ENCODE assay signal across 12 cellular contexts in genomic region chr19:41332468-41332867, GRCh38. TPM values are rescaled to one million over a fixed set of nuclear protein-coding genes. Genes with fewer than 3 reads are reported as not detected.
"Had no signal": no experiment of that assay in that cellular context is flagged by ENCODE, and none has a peak within 500 bp of the region (broad histone marks: within the 10 kb centered on the region; RNA-seq: fewer than 3 reads in every experiment).

No MANE protein-coding gene starts in this region.

- ATAC-seq: activated CD8-positive, alpha-beta memory T cell treated with anti-CD3 and anti-CD28 coated beads, Interleukin-2, amount 10 ng/mL, durations not matched to agents 7 days and 5 days; heart right ventricle; left lung; pancreas; stimulated activated naive CD8-positive, alpha-beta T cell treated with anti-CD3 and anti-CD28 coated beads, Interleukin-15, amount 100 ng/mL, for 72 hours had no signal

- DNase-seq: activated B cell treated with CpG ODN at 0.5 μM for 24 hours; activated CD4-positive, alpha-beta T cell treated with anti-CD3 and anti-CD28 coated beads, Interleukin-2, amount 10 ng/mL, durations not matched to agents 24 days and 14 days; activated CD8-positive, alpha-beta memory T cell treated with anti-CD3 and anti-CD28 coated beads, Interleukin-2, amount 10 ng/mL, durations not matched to agents 7 days and 5 days; activated T-cell treated with anti-CD3 and anti-CD28 coated beads, Interleukin-2, amount 50 U/mL, for 48 hours; heart right ventricle; left lung; pancreas; stimulated activated CD4-positive, alpha-beta T cell treated with anti-CD3 and anti-CD28 coated beads, Interleukin-4, amount 100 ng/mL, for 1 hour; stimulated activated CD8-positive, alpha-beta memory T cell treated with anti-CD3 and anti-CD28 coated beads, Interleukin-4, amount 100 ng/mL, for 48 hours; stimulated activated naive CD8-positive, alpha-beta T cell treated with anti-CD3 and anti-CD28 coated beads, Interleukin-15, amount 100 ng/mL, for 72 hours; thyroid gland had no signal

- H3K36me3 ChIP-seq: pancreas, thyroid gland had no signal

- H3K4me3 Mint-ChIP-seq: activated B cell treated with CpG ODN at 0.5 μM for 24 hours; activated CD4-positive, alpha-beta T cell treated with anti-CD3 and anti-CD28 coated beads, Interleukin-2, amount 10 ng/mL, durations not matched to agents 24 days and 14 days; activated CD8-positive, alpha-beta memory T cell treated with anti-CD3 and anti-CD28 coated beads, Interleukin-2, amount 10 ng/mL, durations not matched to agents 7 days and 5 days; stimulated activated naive CD8-positive, alpha-beta T cell treated with anti-CD3 and anti-CD28 coated beads, Interleukin-15, amount 100 ng/mL, for 72 hours had no signal

- H3K9me3 Mint-ChIP-seq: activated B cell treated with CpG ODN at 0.5 μM for 24 hours; activated CD4-positive, alpha-beta T cell treated with anti-CD3 and anti-CD28 coated beads, Interleukin-2, amount 10 ng/mL, durations not matched to agents 24 days and 14 days; stimulated activated naive CD8-positive, alpha-beta T cell treated with anti-CD3 and anti-CD28 coated beads, Interleukin-15, amount 100 ng/mL, for 72 hours had no signal

- H3K4me3 ChIP-seq: heart right ventricle, left lung, pancreas, thyroid gland had no signal

- H3K27me3 ChIP-seq: heart right ventricle, left lung, pancreas, thyroid gland had no signal

- H3K27ac ChIP-seq: heart right ventricle, left lung, pancreas, thyroid gland had no signal

- H3K4me1 ChIP-seq: pancreas had no signal

- H3K9me3 ChIP-seq: heart right ventricle, left lung, pancreas, thyroid gland had no signal

- H3K27me3 Mint-ChIP-seq: activated B cell treated with CpG ODN at 0.5 μM for 24 hours; activated CD4-positive, alpha-beta T cell treated with anti-CD3 and anti-CD28 coated beads, Interleukin-2, amount 10 ng/mL, durations not matched to agents 24 days and 14 days; activated CD8-positive, alpha-beta memory T cell treated with anti-CD3 and anti-CD28 coated beads, Interleukin-2, amount 10 ng/mL, durations not matched to agents 7 days and 5 days; stimulated activated naive CD8-positive, alpha-beta T cell treated with anti-CD3 and anti-CD28 coated beads, Interleukin-15, amount 100 ng/mL, for 72 hours had no signal

RNA-seq across cellular contexts. Expression of gene TGFB1, which starts 21.3 kb away (rescaled TPM):
- polyA plus RNA-seq: neural cell had no signal
